13 cellular contexts compared by ENCODE assay signal in genomic region chr7:124072603-124073324, GRCh38. TPM values are rescaled to one million over a fixed set of nuclear protein-coding genes. Genes with fewer than 3 reads are reported as not detected.
A peak's percentile ranks its signal among the peaks of the same experiment; 100 is the strongest.
DNase-seq lines count a peak whose midpoint lies in the region; ATAC-seq, FAIRE-seq and TF ChIP-seq lines count a peak whose summit lies in the region.
"Had no signal": no experiment of that assay in that cellular context is flagged by ENCODE, and none has a peak within 500 bp of the region (broad histone marks: within the 10 kb centered on the region; RNA-seq: fewer than 3 reads in every experiment).

No MANE protein-coding gene starts in this region.

- peak overlapping the region in 1 of 2 donors; percentile 21 for H3K27ac ChIP-seq in left lung

- no peak for TF ChIP-seq CTCF in astrocyte of the cerebellum (IDR thresholded peaks at IDR 0.05; ENCODE audit: low read depth, low read length, missing control alignments)
- TF ChIP-seq CTCF in left lung (IDR thresholded peaks at IDR 0.05): no peak

- no peak for TF ChIP-seq POLR2A in GM12892 (IDR thresholded peaks at IDR 0.05; ENCODE audit: low read depth, low read length)

- intact Hi-C loops in left lung (cut with DNase I): no loop called here

- in situ Hi-C loops in astrocyte of the cerebellum (cut with HindIII; ENCODE audit: low sequenced_read_pairs): no loop called here

- no peak for FAIRE-seq in HTR-8/SVneo (lab: Jason Lieb, UNC)
- FAIRE-seq in GM12892 (lab: Jason Lieb, UNC): no peak

- peaks cover 0 to 2% of the 10 kb centered on the region in 2 donors for H3K9me3 ChIP-seq in left lung

- H3K4me3 ChIP-seq in astrocyte of the cerebellum (ENCODE audit: low read depth, low read length): no peak overlapping the region
- H3K4me3 ChIP-seq in left lung: no peak overlapping the region

- no peaks in the 10 kb centered on the region for H3K36me3 ChIP-seq in left lung

- peak; percentile 62 for ATAC-seq in left lung
- no peak for ATAC-seq in HG02973 (IDR thresholded peaks at IDR 0.05; ENCODE audit: unreplicated experiment)
- ATAC-seq in GM18907 (IDR thresholded peaks at IDR 0.05; ENCODE audit: unreplicated experiment): no peak
- ATAC-seq: T-helper 17 cell had no signal

- no peaks in the 10 kb centered on the region for H3K4me1 ChIP-seq in left lung

- H3K27me3 ChIP-seq in left lung: no peaks in the 10 kb centered on the region

- DNase-seq in COLO829 (ENCODE audit: low spot score) (peak; percentile 79), HTR-8/SVneo (ENCODE audit: insufficient read length, low spot score) (peak; percentile 3), astrocyte of the cerebellum (ENCODE audit: low read depth) (peak; percentile 91), left lung (no peak), GM12892 (ENCODE audit: insufficient read length) (no peak), NCI-H2081 treated with DMSO at 0.1 percent for 48 hours (lab: John Stamatoyannopoulos, UW) (no peak)
- DNase-seq: activated naive CD8-positive, alpha-beta T cell treated with anti-CD3 and anti-CD28 coated beads, Interleukin-2, amount 10 ng/mL, durations not matched to agents 7 days and 5 days; NCI-H774; T-helper 17 cell had no signal

RNA-seq across cellular contexts. Expression of gene TMEM229A, which starts 39.9 kb away (rescaled TPM):
- total RNA-seq in left lung: under 1 TPM; 0.13 to 0.17 TPM
- polyA plus RNA-seq in GM12892 (2012; ENCODE audit: missing spikeins): not detected
- total RNA-seq: activated CD8-positive, alpha-beta memory T cell treated with anti-CD3 and anti-CD28 coated beads for 36 hours; activated naive CD8-positive, alpha-beta T cell treated with anti-CD3 and anti-CD28 coated beads, Interleukin-2, amount 10 ng/mL, durations not matched to agents 7 days and 5 days; progenitor cell of endocrine pancreas; T-helper 17 cell had no signal

Comparison
In these comparisons a context has a peak if more than half of its experiments do, and no peak if none do; other contexts are left out.
1. DNase-seq: peak in COLO829 (single experiment), HTR-8/SVneo (single experiment) and astrocyte of the cerebellum (single experiment); none in left lung (0 of 2), GM12892 (single experiment) and NCI-H2081 treated with DMSO at 0.1 percent for 48 hours (single experiment).